ENCODE assay signal across 22 cellular contexts in genomic region chr10:77401681-77402080, GRCh38.
"Had no signal": no experiment of that assay in that cellular context is flagged by ENCODE, and none has a peak within 500 bp of the region (broad histone marks: within the 10 kb centered on the region; RNA-seq: fewer than 3 reads in every experiment).

No MANE protein-coding gene starts in this region.

- H3K27ac ChIP-seq: gastroesophageal sphincter, hepatocyte, right atrium auricular region, suprapubic skin, tibial nerve, vagina had no signal

- ATAC-seq: activated CD4-positive, alpha-beta T cell treated with anti-CD3 and anti-CD28 coated beads for 36 hours; effector memory CD8-positive, alpha-beta T cell; gastroesophageal sphincter; left cardiac atrium; natural killer cell treated with Interleukin-12 subunit alpha and Interleukin-12 subunit beta and Interleukin-15 and Interleukin-18, amount 100 ng/mL, for 72 hours; stimulated activated naive B cell treated with anti-CD40 and anti-IgM and Interleukin-4, amounts not matched to agents 10 μg/mL and 1 μg/mL and 100 μg/mL, for 72 hours had no signal

- H3K36me3 Mint-ChIP-seq: activated naive CD8-positive, alpha-beta T cell; natural killer cell treated with Interleukin-12 subunit alpha and Interleukin-12 subunit beta and Interleukin-15 and Interleukin-18, amount 100 ng/mL, for 72 hours; stimulated activated naive B cell treated with anti-CD40 and anti-IgM and Interleukin-4, amounts not matched to agents 10 μg/mL and 1 μg/mL and 100 μg/mL, for 72 hours had no signal

- H3K4me3 ChIP-seq: gastroesophageal sphincter, hepatocyte, right atrium auricular region, suprapubic skin, tibial nerve, vagina had no signal

- DNase-seq: activated CD4-positive, alpha-beta T cell treated with anti-CD3 and anti-CD28 coated beads for 36 hours; activated CD4-positive, CD25-positive, alpha-beta regulatory T cell; activated effector memory CD4-positive, alpha-beta T cell treated with Interleukin-2 at 50 U/mL for 16 hours; activated naive CD4-positive, alpha-beta T cell treated with Interleukin-2 at 50 U/mL for 16 hours; activated T-cell treated with anti-CD3 and anti-CD28 coated beads for 4 hours; anterior cingulate cortex; cerebellar nuclear complex; cortex of kidney; effector memory CD8-positive, alpha-beta T cell; left cardiac atrium; mesendoderm; stimulated activated CD4-positive, alpha-beta T cell treated with anti-CD3 and anti-CD28 coated beads, Interleukin-15, amount 100 ng/mL, for 24 hours; stimulated activated CD4-positive, alpha-beta T cell treated with anti-CD3 and anti-CD28 coated beads, Interleukin-2, amount 100 ng/mL, for 24 hours; stimulated activated naive B cell treated with anti-CD40 and anti-IgM and Interleukin-4, amounts not matched to agents 10 μg/mL and 1 μg/mL and 100 μg/mL, for 72 hours had no signal

- H3K9me3 Mint-ChIP-seq: effector memory CD8-positive, alpha-beta T cell; natural killer cell treated with Interleukin-12 subunit alpha and Interleukin-12 subunit beta and Interleukin-15 and Interleukin-18, amount 100 ng/mL, for 72 hours; stimulated activated naive B cell treated with anti-CD40 and anti-IgM and Interleukin-4, amounts not matched to agents 10 μg/mL and 1 μg/mL and 100 μg/mL, for 72 hours had no signal

- H3K36me3 ChIP-seq: right atrium auricular region, suprapubic skin, tibial nerve, vagina had no signal

- H3K27me3 ChIP-seq: gastroesophageal sphincter, hepatocyte, right atrium auricular region, vagina had no signal

- H3K4me1 ChIP-seq: tibial nerve had no signal

- H3K4me3 Mint-ChIP-seq: activated CD4-positive, alpha-beta T cell treated with anti-CD3 and anti-CD28 coated beads for 36 hours; activated naive CD8-positive, alpha-beta T cell; effector memory CD8-positive, alpha-beta T cell; natural killer cell treated with Interleukin-12 subunit alpha and Interleukin-12 subunit beta and Interleukin-15 and Interleukin-18, amount 100 ng/mL, for 72 hours; stimulated activated naive B cell treated with anti-CD40 and anti-IgM and Interleukin-4, amounts not matched to agents 10 μg/mL and 1 μg/mL and 100 μg/mL, for 72 hours had no signal

- H3K4me1 Mint-ChIP-seq: activated CD4-positive, alpha-beta T cell treated with anti-CD3 and anti-CD28 coated beads for 36 hours; stimulated activated naive B cell treated with anti-CD40 and anti-IgM and Interleukin-4, amounts not matched to agents 10 μg/mL and 1 μg/mL and 100 μg/mL, for 72 hours had no signal

- H3K27ac Mint-ChIP-seq: activated CD4-positive, alpha-beta T cell treated with anti-CD3 and anti-CD28 coated beads for 36 hours; activated naive CD8-positive, alpha-beta T cell; effector memory CD8-positive, alpha-beta T cell; natural killer cell treated with Interleukin-12 subunit alpha and Interleukin-12 subunit beta and Interleukin-15 and Interleukin-18, amount 100 ng/mL, for 72 hours; stimulated activated naive B cell treated with anti-CD40 and anti-IgM and Interleukin-4, amounts not matched to agents 10 μg/mL and 1 μg/mL and 100 μg/mL, for 72 hours had no signal

- H3K27me3 Mint-ChIP-seq: activated naive CD8-positive, alpha-beta T cell had no signal

- H3K9me3 ChIP-seq: gastroesophageal sphincter, right atrium auricular region, suprapubic skin, tibial nerve, vagina had no signal
